24 cellular contexts compared by ENCODE assay signal in genomic region chr2:47645246-47645645, GRCh38.
"Had no signal": no experiment of that assay in that cellular context is flagged by ENCODE, and none has a peak within 500 bp of the region (broad histone marks: within the 10 kb centered on the region; RNA-seq: fewer than 3 reads in every experiment).

No MANE protein-coding gene starts in this region.

- H3K9me3 ChIP-seq: esophagus squamous epithelium, mucosa of descending colon, ovary, psoas muscle had no signal

- H3K4me3 ChIP-seq: esophagus squamous epithelium, mucosa of descending colon, neural progenitor cell, ovary, psoas muscle had no signal

- H3K9ac ChIP-seq: neural progenitor cell had no signal

- H3K27me3 Mint-ChIP-seq: activated CD8-positive, alpha-beta memory T cell treated with anti-CD3 and anti-CD28 coated beads, Interleukin-2, amount 10 ng/mL, durations not matched to agents 7 days and 5 days; activated naive CD8-positive, alpha-beta T cell treated with anti-CD3 and anti-CD28 coated beads, Interleukin-2, amount 50 U/mL, for 24 hours had no signal

- DNase-seq: activated CD4-positive, alpha-beta T cell treated with anti-CD3 and anti-CD28 coated beads for 36 hours; activated CD4-positive, alpha-beta T cell treated with anti-CD3 and anti-CD28 coated beads, Interleukin-2, amount 50 U/mL, for 48 hours; activated CD8-positive, alpha-beta memory T cell treated with anti-CD3 and anti-CD28 coated beads, Interleukin-2, amount 10 ng/mL, durations not matched to agents 7 days and 5 days; activated naive CD4-positive, alpha-beta T cell treated with anti-CD3 and anti-CD28 coated beads, Interleukin-2, amount 10 ng/mL, durations not matched to agents 7 days and 5 days; activated naive CD8-positive, alpha-beta T cell treated with anti-CD3 and anti-CD28 coated beads, Interleukin-2, amount 50 U/mL, for 24 hours; activated T-cell treated with anti-CD3 and anti-CD28 coated beads, Interleukin-2, amount 50 U/mL, for 1 hour; aorta; dermis blood vessel endothelial cell; effector memory CD8-positive, alpha-beta T cell; esophagus squamous epithelium; immature natural killer cell; mucosa of descending colon; naive B cell; ovary; psoas muscle; right cardiac atrium; small intestine; stimulated activated CD4-positive, alpha-beta T cell treated with anti-CD3 and anti-CD28 coated beads, Interleukin-4, amount 100 ng/mL, for 1 hour; stimulated activated naive CD8-positive, alpha-beta T cell treated with anti-CD3 and anti-CD28 coated beads, Interleukin-15, amount 100 ng/mL, for 72 hours had no signal

- H3K27me3 ChIP-seq: esophagus squamous epithelium, neural progenitor cell, ovary had no signal

- H3K4me1 Mint-ChIP-seq: activated CD4-positive, alpha-beta T cell treated with anti-CD3 and anti-CD28 coated beads for 36 hours; activated CD8-positive, alpha-beta memory T cell treated with anti-CD3 and anti-CD28 coated beads, Interleukin-2, amount 10 ng/mL, durations not matched to agents 7 days and 5 days; activated naive CD4-positive, alpha-beta T cell treated with anti-CD3 and anti-CD28 coated beads, Interleukin-2, amount 10 ng/mL, durations not matched to agents 7 days and 5 days; activated naive CD8-positive, alpha-beta T cell treated with anti-CD3 and anti-CD28 coated beads, Interleukin-2, amount 50 U/mL, for 24 hours; central memory CD8-positive, alpha-beta T cell; immature natural killer cell; neural progenitor cell; stimulated activated naive CD8-positive, alpha-beta T cell treated with anti-CD3 and anti-CD28 coated beads, Interleukin-15, amount 100 ng/mL, for 72 hours had no signal

- H2AFZ ChIP-seq: neural progenitor cell had no signal

- H3K4me3 Mint-ChIP-seq: activated CD4-positive, alpha-beta T cell treated with anti-CD3 and anti-CD28 coated beads for 36 hours; activated CD8-positive, alpha-beta memory T cell treated with anti-CD3 and anti-CD28 coated beads, Interleukin-2, amount 10 ng/mL, durations not matched to agents 7 days and 5 days; activated naive CD4-positive, alpha-beta T cell treated with anti-CD3 and anti-CD28 coated beads, Interleukin-2, amount 10 ng/mL, durations not matched to agents 7 days and 5 days; activated naive CD8-positive, alpha-beta T cell treated with anti-CD3 and anti-CD28 coated beads, Interleukin-2, amount 50 U/mL, for 24 hours; central memory CD8-positive, alpha-beta T cell; effector memory CD8-positive, alpha-beta T cell; immature natural killer cell; memory B cell; naive B cell; neural progenitor cell; stimulated activated naive CD8-positive, alpha-beta T cell treated with anti-CD3 and anti-CD28 coated beads, Interleukin-15, amount 100 ng/mL, for 72 hours; WTC11 had no signal

- H3K27ac Mint-ChIP-seq: activated CD4-positive, alpha-beta T cell treated with anti-CD3 and anti-CD28 coated beads for 36 hours; activated CD8-positive, alpha-beta memory T cell treated with anti-CD3 and anti-CD28 coated beads, Interleukin-2, amount 10 ng/mL, durations not matched to agents 7 days and 5 days; activated naive CD4-positive, alpha-beta T cell treated with anti-CD3 and anti-CD28 coated beads, Interleukin-2, amount 10 ng/mL, durations not matched to agents 7 days and 5 days; activated naive CD8-positive, alpha-beta T cell treated with anti-CD3 and anti-CD28 coated beads, Interleukin-2, amount 50 U/mL, for 24 hours; activated T-helper 2 cell treated with anti-CD3 and anti-CD28 coated beads, Interferon-gamma antibody, Interleukin-2, Interleukin-4, amounts not matched to agents 10 μg/mL and 5 μg/mL and 100 μg/mL, durations not matched to agents 14 hours and 24 hours and 36 hours; effector memory CD8-positive, alpha-beta T cell; immature natural killer cell; memory B cell; naive B cell; neural progenitor cell; WTC11 had no signal

- H3K9me3 Mint-ChIP-seq: activated naive CD4-positive, alpha-beta T cell treated with anti-CD3 and anti-CD28 coated beads, Interleukin-2, amount 10 ng/mL, durations not matched to agents 7 days and 5 days; activated naive CD8-positive, alpha-beta T cell treated with anti-CD3 and anti-CD28 coated beads, Interleukin-2, amount 50 U/mL, for 24 hours; activated T-helper 2 cell treated with anti-CD3 and anti-CD28 coated beads, Interferon-gamma antibody, Interleukin-2, Interleukin-4, amounts not matched to agents 10 μg/mL and 5 μg/mL and 100 μg/mL, durations not matched to agents 14 hours and 24 hours and 36 hours; central memory CD8-positive, alpha-beta T cell; effector memory CD8-positive, alpha-beta T cell; immature natural killer cell; neural progenitor cell; stimulated activated naive CD8-positive, alpha-beta T cell treated with anti-CD3 and anti-CD28 coated beads, Interleukin-15, amount 100 ng/mL, for 72 hours had no signal

- H3K27ac ChIP-seq: esophagus squamous epithelium, neural progenitor cell, ovary, psoas muscle had no signal

- H3K36me3 Mint-ChIP-seq: activated CD8-positive, alpha-beta memory T cell treated with anti-CD3 and anti-CD28 coated beads, Interleukin-2, amount 10 ng/mL, durations not matched to agents 7 days and 5 days; activated naive CD4-positive, alpha-beta T cell treated with anti-CD3 and anti-CD28 coated beads, Interleukin-2, amount 10 ng/mL, durations not matched to agents 7 days and 5 days; immature natural killer cell; memory B cell; naive B cell; neural progenitor cell had no signal

- H3K36me3 ChIP-seq: esophagus squamous epithelium, neural progenitor cell, ovary had no signal

- H3K4me2 ChIP-seq: neural progenitor cell had no signal

- H3K4me1 ChIP-seq: esophagus squamous epithelium, psoas muscle had no signal
